ENCODE assay signal across 15 cellular contexts in the genomic region with DNA sequence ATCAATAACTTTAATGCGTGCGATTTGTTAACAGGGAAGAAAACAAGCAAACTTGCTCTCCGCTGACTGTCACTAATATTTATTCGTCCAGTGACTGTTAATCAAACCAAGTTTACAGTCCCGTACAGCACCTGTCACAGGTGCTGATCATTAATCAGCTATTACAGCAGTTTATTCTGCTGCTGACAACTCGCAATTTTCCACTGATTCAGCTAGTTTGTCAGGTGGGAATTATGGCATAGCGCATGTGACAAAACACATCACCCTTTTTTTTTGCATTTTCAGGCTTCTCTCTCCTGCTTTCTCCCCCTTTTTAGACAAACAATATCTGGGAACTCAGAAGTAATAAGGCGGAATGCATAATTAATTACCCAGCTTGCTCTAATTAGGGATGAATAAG.
DNase-seq lines count a peak whose midpoint lies in the region; ATAC-seq lines count a peak whose summit lies in the region.
"Had no signal": no experiment of that assay in that cellular context is flagged by ENCODE, and none has a peak within 500 bp of the region (broad histone marks: within the 10 kb centered on the region; RNA-seq: fewer than 3 reads in every experiment).

No MANE protein-coding gene starts in this region.

- no peak for ATAC-seq in GM21515 (IDR thresholded peaks at IDR 0.05; ENCODE audit: unreplicated experiment)
- ATAC-seq: K562, T-helper 17 cell had no signal

- H3K27ac ChIP-seq in caudate nucleus (ENCODE audit: low read depth, low read length) (peak overlapping the region; percentile 4), substantia nigra (ENCODE audit: low read depth, low read length, poor library complexity, severe bottlenecking) (peak overlapping the region; percentile 45)
- H3K27ac ChIP-seq: SJSA1 had no signal

- DNase-seq in NCI-H2227 (lab: John Stamatoyannopoulos, UW; ENCODE audit: unreplicated experiment) (peak; percentile 18), NCI-H2227 treated with DMSO at 0.1 percent for 48 hours (lab: John Stamatoyannopoulos, UW) (no peak), NCI-H748 (lab: John Stamatoyannopoulos, UW; ENCODE audit: unreplicated experiment) (peak; percentile 78), caudate nucleus (lab: John Stamatoyannopoulos, UW) (no peak), substantia nigra (lab: John Stamatoyannopoulos, UW) (no peak), KBM-7 (no peak), NCI-H226 (no peak)
- DNase-seq: Calu3; CD4-positive, alpha-beta T cell; NCI-H2029 treated with DMSO at 0.1 percent for 48 hours; NCI-H82; T-helper 17 cell had no signal

- in situ Hi-C loops in KBM-7 (cut with MboI; ENCODE audit: low pct_unique_long_range_greater_than_20kb, low sequenced_read_pairs), result no loop called here

Comparison
In these comparisons a context has a peak if more than half of its experiments do, and no peak if none do; other contexts are left out.
1. DNase-seq: peak in NCI-H2227 (single experiment) and NCI-H748 (single experiment); none in NCI-H2227 treated with DMSO at 0.1 percent for 48 hours (single experiment), caudate nucleus (0 of 61), substantia nigra (0 of 49), KBM-7 (single experiment) and NCI-H226 (single experiment).